8 cellular contexts compared by ENCODE assay signal in genomic region chr19:14536926-14537692, GRCh38. TPM values are rescaled to one million over a fixed set of nuclear protein-coding genes. Genes with fewer than 3 reads are reported as not detected.
DNase-seq lines count a peak whose midpoint lies in the region; ATAC-seq and TF ChIP-seq lines count a peak whose summit lies in the region.

No MANE protein-coding gene starts in this region.

- H3K4me3 ChIP-seq in fibroblast of mammary gland (ENCODE audit: control insufficient read depth, low read depth, low read length), result no peak overlapping the region
- H3K4me3 ChIP-seq in osteoblast (ENCODE audit: insufficient read depth, low read length), result no peak overlapping the region

- no peaks in the 10 kb centered on the region for H3K27me3 ChIP-seq in osteoblast (ENCODE audit: insufficient read depth, low read length)

- H3K79me2 ChIP-seq in osteoblast (ENCODE audit: insufficient read depth, low read length), result peaks cover 35% of the 10 kb centered on the region

- H3K4me2 ChIP-seq in osteoblast (ENCODE audit: insufficient read depth, low read length), result peak overlapping the region; percentile 11

- POLR2A ChIA-PET in activated B cell treated with CpG ODN at 0.5 μM for 24 hours (lab: Charles Lee), result interaction anchor here (0.5 to 2.0 kb wide), 2 partner anchors 19 to 406 kb away, joined by 3 to 6 read pairs; partner anchors contain the start of gene DNAJB1

- no peaks in the 10 kb centered on the region for H3K27me3 Mint-ChIP-seq in activated B cell treated with CpG ODN at 0.5 μM for 24 hours

- H3K4me3 Mint-ChIP-seq in activated B cell treated with CpG ODN at 0.5 μM for 24 hours, result no peak overlapping the region

- DNase-seq in DMS 273 (lab: John Stamatoyannopoulos, UW; ENCODE audit: unreplicated experiment) (peak; percentile 44), DMS 273 treated with DMSO at 0.1 percent for 48 hours (lab: John Stamatoyannopoulos, UW) (no peak), activated B cell treated with CpG ODN at 0.5 μM for 24 hours (no peak), fibroblast of mammary gland (ENCODE audit: low read depth) (peak; percentile 68), osteoblast (ENCODE audit: insufficient read length, low spot score, missing footprints) (peak; percentile 85), RKO (ENCODE audit: low spot score) (no peak)

- no peaks in the 10 kb centered on the region for H3K9me3 ChIP-seq in osteoblast (ENCODE audit: low read depth, low read length)

- H3K27ac Mint-ChIP-seq in activated B cell treated with CpG ODN at 0.5 μM for 24 hours, result no peak overlapping the region

- intact Hi-C loops in activated B cell treated with CpG ODN at 0.5 μM for 24 hours (cut with micrococcal nuclease), result no loop called here

- peak; percentile 47 for ATAC-seq in activated B cell treated with CpG ODN at 0.5 μM for 24 hours (ENCODE audit: low read depth)
- no peak for ATAC-seq in HG02852 (IDR thresholded peaks at IDR 0.05; ENCODE audit: unreplicated experiment)
- no peak for ATAC-seq in HG02798 (IDR thresholded peaks at IDR 0.05; ENCODE audit: poor library complexity, unreplicated experiment)

- peaks cover 9% of the 10 kb centered on the region for H4K20me1 ChIP-seq in osteoblast (ENCODE audit: insufficient read depth, low read length)

- no peaks in the 10 kb centered on the region for H3K9me3 Mint-ChIP-seq in activated B cell treated with CpG ODN at 0.5 μM for 24 hours

- no peaks in the 10 kb centered on the region for H3K4me1 ChIP-seq in osteoblast (ENCODE audit: insufficient read depth, low read length)

- CTCF ChIA-PET in activated B cell treated with CpG ODN at 0.5 μM for 24 hours (lab: Charles Lee), result no interaction called here

- H3K27ac ChIP-seq in osteoblast (ENCODE audit: low read depth, low read length), result no peak overlapping the region

- TF ChIP-seq CTCF in activated B cell treated with CpG ODN at 0.5 μM for 24 hours (IDR thresholded peaks at IDR 0.05) (no peak), fibroblast of mammary gland (conservative IDR thresholded peaks at IDR 0.05; ENCODE audit: control insufficient read depth, insufficient read depth, low read depth, low read length) (no peak), osteoblast (IDR thresholded peaks at IDR 0.05; ENCODE audit: extremely low read depth, low read depth, low read length) (no peak)

- H2AFZ ChIP-seq in osteoblast (ENCODE audit: low read length), result peak overlapping the region; percentile 50

- H3K36me3 Mint-ChIP-seq in activated B cell treated with CpG ODN at 0.5 μM for 24 hours (ENCODE audit: low read depth), result peaks cover 12% of the 10 kb centered on the region

- peaks cover 17% of the 10 kb centered on the region for H3K4me1 Mint-ChIP-seq in activated B cell treated with CpG ODN at 0.5 μM for 24 hours

- H3K36me3 ChIP-seq in osteoblast (ENCODE audit: insufficient read depth, low read length), result no peaks in the 10 kb centered on the region

RNA-seq across cellular contexts. Expression of gene TECR, which starts 7.7 kb away (rescaled TPM):
- total RNA-seq in activated B cell treated with CpG ODN at 0.5 μM for 24 hours (55.3 and 58.6 TPM in 2 replicates), osteoblast (40.1 and 41.6 TPM in 2 replicates)

RNA-seq across cellular contexts. Expression of gene DNAJB1, which starts 18.9 kb away (rescaled TPM):
- total RNA-seq in activated B cell treated with CpG ODN at 0.5 μM for 24 hours (56.1 and 58.7 TPM in 2 replicates), osteoblast (65.1 and 70.9 TPM in 2 replicates)

RNA-seq across cellular contexts. Expression of gene NDUFB7, which starts 34.8 kb away (rescaled TPM):
- total RNA-seq in activated B cell treated with CpG ODN at 0.5 μM for 24 hours (108 and 129 TPM in 2 replicates), osteoblast (219 and 227 TPM in 2 replicates)

RNA-seq across cellular contexts. Expression of gene GIPC1, which starts 41.2 kb away (rescaled TPM):
- total RNA-seq in activated B cell treated with CpG ODN at 0.5 μM for 24 hours, result 13.9 and 15.3 TPM in 2 replicates
- total RNA-seq in osteoblast, result 114 and 115 TPM in 2 replicates

RNA-seq across cellular contexts. Expression of gene CLEC17A, which starts 45.8 kb away (rescaled TPM):
- total RNA-seq in activated B cell treated with CpG ODN at 0.5 μM for 24 hours (111 and 123 TPM in 2 replicates), osteoblast (under 0.01 TPM in 1 of 2 replicates, not detected in the other)

Comparison
In these comparisons a context has a peak if more than half of its experiments do, and no peak if none do; other contexts are left out.
1. DNase-seq: peak in DMS 273 (single experiment), fibroblast of mammary gland (single experiment) and osteoblast (single experiment); none in DMS 273 treated with DMSO at 0.1 percent for 48 hours (single experiment), activated B cell treated with CpG ODN at 0.5 μM for 24 hours (single experiment) and RKO (single experiment).